Comparison of ENCODE assay signal across 8 cellular contexts in genomic region chr11:12673601-12673923, GRCh38. TPM values are rescaled to one million over a fixed set of nuclear protein-coding genes. Genes with fewer than 3 reads are reported as not detected.
A peak's percentile ranks its signal among the peaks of the same experiment; 100 is the strongest.
DNase-seq lines count a peak whose midpoint lies in the region; ATAC-seq, FAIRE-seq and TF ChIP-seq lines count a peak whose summit lies in the region.

No MANE protein-coding gene starts in this region.

- H3K9me3 Mint-ChIP-seq in activated T-helper 1 cell treated with anti-CD3 and anti-CD28 coated beads, Interleukin-12 subunit alpha, Interleukin-12 subunit beta, Interleukin-2, Interleukin-4 antibody, amounts not matched to agents 30 ng/mL and 10 ng/mL and 1 ng/mL, durations not matched to agents 14 hours and 24 hours and 36 hours = no peaks in the 10 kb centered on the region

- H3K27me3 ChIP-seq in heart right ventricle = peaks cover 0 to 54% (median 0%) of the 10 kb centered on the region in 7 donors
- peaks cover 48% of the 10 kb centered on the region for H3K27me3 ChIP-seq in thymus (ENCODE audit: control insufficient read depth, insufficient read depth)

- WGBS in heart right ventricle, 2 donors = 4 to 5% methylated on average over 12 of the region's 12 CpGs
- WGBS in thymus = 7% methylated on average over 12 of the region's 12 CpGs

- peak overlapping the region; percentile 47 for H3K27ac Mint-ChIP-seq in activated T-helper 1 cell treated with anti-CD3 and anti-CD28 coated beads, Interleukin-12 subunit alpha, Interleukin-12 subunit beta, Interleukin-2, Interleukin-4 antibody, amounts not matched to agents 30 ng/mL and 10 ng/mL and 1 ng/mL, durations not matched to agents 14 hours and 24 hours and 36 hours

- TF ChIP-seq CTCF in heart right ventricle (IDR thresholded peaks at IDR 0.05) (peak in 1 of 9 donors; percentile 4), kidney (IDR thresholded peaks at IDR 0.05; ENCODE audit: borderline replicate concordance, extremely low read depth, insufficient read depth) (no peak)

- H3K36me3 ChIP-seq in heart right ventricle (no peaks in the 10 kb centered on the region), kidney (ENCODE audit: control insufficient read depth in 1 of 2, insufficient read depth in 2 of 2, low read length in 2 of 2) (no peaks in the 10 kb centered on the region), thymus (ENCODE audit: control insufficient read depth, insufficient read depth) (no peaks in the 10 kb centered on the region)

- H3K4me1 ChIP-seq in heart right ventricle = peaks cover 0 to 37% (median 28%) of the 10 kb centered on the region in 9 donors
- H3K4me1 ChIP-seq in kidney (ENCODE audit: control insufficient read depth in 1 of 2, insufficient read depth in 1 of 2, low read depth in 1 of 2, low read length in 2 of 2) = peaks cover 4 to 14% of the 10 kb centered on the region in 2 donors
- H3K4me1 ChIP-seq in thymus (ENCODE audit: control insufficient read depth, insufficient read depth, low read length) = peaks cover 3% of the 10 kb centered on the region

- H3K4me1 Mint-ChIP-seq in activated T-helper 1 cell treated with anti-CD3 and anti-CD28 coated beads, Interleukin-12 subunit alpha, Interleukin-12 subunit beta, Interleukin-2, Interleukin-4 antibody, amounts not matched to agents 30 ng/mL and 10 ng/mL and 1 ng/mL, durations not matched to agents 14 hours and 24 hours and 36 hours (ENCODE audit: low read depth) = peaks cover 6% of the 10 kb centered on the region

- H3K9me3 ChIP-seq in heart right ventricle (no peaks in the 10 kb centered on the region), kidney (ENCODE audit: control insufficient read depth in 1 of 2, low read length in 2 of 2) (no peaks in the 10 kb centered on the region), thymus (ENCODE audit: control insufficient read depth) (no peaks in the 10 kb centered on the region)

- peak overlapping the region; percentile 79 to 99 (median 95) for H3K27ac ChIP-seq in heart right ventricle
- peak overlapping the region; percentile 83 to 92 for H3K27ac ChIP-seq in kidney (ENCODE audit: low read depth in 2 of 2, low read length in 2 of 2)
- H3K27ac ChIP-seq in thymus (ENCODE audit: low read depth) = peak overlapping the region; percentile 83

- H3K27me3 Mint-ChIP-seq in activated T-helper 1 cell treated with anti-CD3 and anti-CD28 coated beads, Interleukin-12 subunit alpha, Interleukin-12 subunit beta, Interleukin-2, Interleukin-4 antibody, amounts not matched to agents 30 ng/mL and 10 ng/mL and 1 ng/mL, durations not matched to agents 14 hours and 24 hours and 36 hours (ENCODE audit: insufficient read depth) = peaks cover 47% of the 10 kb centered on the region

- no peaks in the 10 kb centered on the region for H3K36me3 Mint-ChIP-seq in activated T-helper 1 cell treated with anti-CD3 and anti-CD28 coated beads, Interleukin-12 subunit alpha, Interleukin-12 subunit beta, Interleukin-2, Interleukin-4 antibody, amounts not matched to agents 30 ng/mL and 10 ng/mL and 1 ng/mL, durations not matched to agents 14 hours and 24 hours and 36 hours (ENCODE audit: low read depth)

- intact Hi-C loops in heart right ventricle (cut with DNase I) (loop anchor here in 8 of 10 donors (5.0 to 10.0 kb wide), 9 partner anchors 71 to 346 kb away; no protein-coding TSS in a partner anchor), Right ventricle myocardium superior (cut with DNase I) (loop anchor here (10.0 kb wide), 2 partner anchors 151 to 259 kb away; no protein-coding TSS in a partner anchor), kidney (cut with DNase I) (no loop called here)
- intact Hi-C loops in activated T-helper 1 cell treated with anti-CD3 and anti-CD28 coated beads, Interleukin-12 subunit alpha, Interleukin-12 subunit beta, Interleukin-2, Interleukin-4 antibody, amounts not matched to agents 30 ng/mL and 10 ng/mL and 1 ng/mL, durations not matched to agents 14 hours and 24 hours and 36 hours (cut with micrococcal nuclease) = loop anchor here (10.0 kb wide), 2 partner anchors 791 to 829 kb away; partner anchors contain the start of genes BTBD10 and USP47

- no peak for ATAC-seq in heart right ventricle
- no peak for ATAC-seq in Right ventricle myocardium superior (ENCODE audit: poor library complexity)
- ATAC-seq in GM21717 (IDR thresholded peaks at IDR 0.05; ENCODE audit: unreplicated experiment) = no peak

- no peak for DNase-seq in heart right ventricle
- no peak for DNase-seq in Right ventricle myocardium superior
- no peak for DNase-seq in activated T-helper 1 cell treated with anti-CD3 and anti-CD28 coated beads, Interleukin-12 subunit alpha, Interleukin-12 subunit beta, Interleukin-2, Interleukin-4 antibody, amounts not matched to agents 30 ng/mL and 10 ng/mL and 1 ng/mL, durations not matched to agents 14 hours and 24 hours and 36 hours (ENCODE audit: low spot score)
- no peak for DNase-seq in kidney
- no peak for DNase-seq in AG08395 (ENCODE audit: low spot score)
- DNase-seq in stimulated activated CD4-positive, alpha-beta T cell treated with anti-CD3 and anti-CD28 coated beads, Interleukin-2, amount 100 ng/mL, for 48 hours = no peak

- peak overlapping the region; percentile 82 for H3K4me3 Mint-ChIP-seq in activated T-helper 1 cell treated with anti-CD3 and anti-CD28 coated beads, Interleukin-12 subunit alpha, Interleukin-12 subunit beta, Interleukin-2, Interleukin-4 antibody, amounts not matched to agents 30 ng/mL and 10 ng/mL and 1 ng/mL, durations not matched to agents 14 hours and 24 hours and 36 hours

- H3K4me3 ChIP-seq in heart right ventricle = peak overlapping the region; percentile 16 to 98 (median 74)
- H3K4me3 ChIP-seq in kidney (ENCODE audit: low read length in 2 of 2) = peak overlapping the region; percentile 78 to 81
- peak overlapping the region; percentile 61 for H3K4me3 ChIP-seq in thymus (ENCODE audit: low read length)

- H3K9ac ChIP-seq in kidney (ENCODE audit: low read length in 2 of 2) = peak overlapping the region; percentile 66 to 78

- FAIRE-seq in kidney (lab: Jason Lieb, UNC) = no peak

RNA-seq across cellular contexts. Expression of gene TEAD1, which starts 0.7 kb away (rescaled TPM):
- total RNA-seq in heart right ventricle (100 to 1,000 TPM; 107 to 138 (median 117) TPM), Right ventricle myocardium superior (107 TPM), kidney (77.2 TPM)
- polyA plus RNA-seq in heart right ventricle (10 to 100 TPM; 12.7 to 19.1 TPM), kidney (ENCODE audit: insufficient read depth, low read depth, low replicate concordance) (7.6 TPM), thymus (3.7 TPM)
- total RNA-seq in activated T-helper 1 cell treated with anti-CD3 and anti-CD28 coated beads, Interleukin-12 subunit alpha, Interleukin-12 subunit beta, Interleukin-2, Interleukin-4 antibody, amounts not matched to agents 30 ng/mL and 10 ng/mL and 1 ng/mL, durations not matched to agents 14 hours and 24 hours and 36 hours = 0.41 and 1.2 TPM in 2 replicates

Comparison
In these comparisons a context has a peak if more than half of its experiments do, and no peak if none do; other contexts are left out.
1. RNA of gene TEAD1, which starts 0.7 kb away (total RNA-seq): 107 to 138 TPM in heart right ventricle, 107 TPM in Right ventricle myocardium superior (single experiment) and 77.2 TPM in kidney (single experiment); 0.41 to 1.2 TPM in activated T-helper 1 cell treated with anti-CD3 and anti-CD28 coated beads, Interleukin-12 subunit alpha, Interleukin-12 subunit beta, Interleukin-2, Interleukin-4 antibody, amounts not matched to agents 30 ng/mL and 10 ng/mL and 1 ng/mL, durations not matched to agents 14 hours and 24 hours and 36 hours; every median in the first group is over 10 times any median in the second.
2. Peak in every context shown above with its lines, with median percentiles within 50 percentile points of each other: H3K27ac ChIP-seq and H3K4me3 ChIP-seq.